9 cellular contexts compared by ENCODE assay signal in genomic region chr20:50346372-50347347, GRCh38.
DNase-seq lines count a peak whose midpoint lies in the region; ATAC-seq and TF ChIP-seq lines count a peak whose summit lies in the region.
"Had no signal": no experiment of that assay in that cellular context is flagged by ENCODE, and none has a peak within 500 bp of the region (broad histone marks: within the 10 kb centered on the region; RNA-seq: fewer than 3 reads in every experiment).

No MANE protein-coding gene starts in this region.

- no peak overlapping the region for H4K8ac ChIP-seq in neuronal stem cell (ENCODE audit: low read depth, low read length)

- H3K4me3 Mint-ChIP-seq in natural killer cell treated with Interleukin-12 subunit alpha and Interleukin-12 subunit beta and Interleukin-15 and Interleukin-18, amount 100 ng/mL, for 72 hours: peak overlapping the region; percentile 34
- no peak overlapping the region for H3K4me3 Mint-ChIP-seq in natural killer cell
- H3K4me3 Mint-ChIP-seq: activated B cell treated with CpG ODN at 0.5 μM for 24 hours had no signal

- no peak overlapping the region for H2AK5ac ChIP-seq in neuronal stem cell (ENCODE audit: low read depth, low read length)

- H3K9me3 Mint-ChIP-seq in natural killer cell treated with Interleukin-12 subunit alpha and Interleukin-12 subunit beta and Interleukin-15 and Interleukin-18, amount 100 ng/mL, for 72 hours: no peaks in the 10 kb centered on the region
- H3K9me3 Mint-ChIP-seq in natural killer cell: no peaks in the 10 kb centered on the region
- H3K9me3 Mint-ChIP-seq: activated B cell treated with CpG ODN at 0.5 μM for 24 hours had no signal

- H3K9me3 ChIP-seq in SJSA1 (replicated peaks): no peaks in the 10 kb centered on the region
- no peaks in the 10 kb centered on the region for H3K9me3 ChIP-seq in esophagus squamous epithelium
- no peaks in the 10 kb centered on the region for H3K9me3 ChIP-seq in neuronal stem cell (replicated peaks in 1 of 2; ENCODE audit: control insufficient read depth in 2 of 2, insufficient read depth in 1 of 2, low read depth in 1 of 2, low read length in 2 of 2)

- TF ChIP-seq POLR2A in esophagus squamous epithelium (IDR thresholded peaks at IDR 0.05): no peak

- peaks cover 69 to 73% of the 10 kb centered on the region in 2 donors for H3K4me1 Mint-ChIP-seq in natural killer cell treated with Interleukin-12 subunit alpha and Interleukin-12 subunit beta and Interleukin-15 and Interleukin-18, amount 100 ng/mL, for 72 hours (ENCODE audit: low read depth in 2 of 2)
- peaks cover 31 to 40% of the 10 kb centered on the region in 2 donors for H3K4me1 Mint-ChIP-seq in natural killer cell

- no peak overlapping the region for H3K14ac ChIP-seq in neuronal stem cell (ENCODE audit: low read length)

- H3K4me3 ChIP-seq in SJSA1: no peak overlapping the region
- peak overlapping the region in 2 of 4 donors; percentile 2 to 9 for H3K4me3 ChIP-seq in esophagus squamous epithelium
- peak overlapping the region in 1 of 2 donors; percentile 24 for H3K4me3 ChIP-seq in neuronal stem cell (ENCODE audit: low read length in 2 of 2)

- H3K27ac ChIP-seq in SJSA1 (no peak overlapping the region), esophagus squamous epithelium (peak overlapping the region; percentile 22 to 78 (median 77)), neuronal stem cell (replicated peaks; ENCODE audit: low read length) (no peak overlapping the region)

- H3K36me3 ChIP-seq in SJSA1 (no peaks in the 10 kb centered on the region), esophagus squamous epithelium (no peaks in the 10 kb centered on the region), neuronal stem cell (replicated peaks in 1 of 2; ENCODE audit: control insufficient read depth in 2 of 2, insufficient read depth in 2 of 2, low read length in 2 of 2) (no peaks in the 10 kb centered on the region)

- no peak overlapping the region for H3K4me2 ChIP-seq in neuronal stem cell (ENCODE audit: insufficient read depth, low read length, poor library complexity, severe bottlenecking)

- peaks cover 12 to 14% of the 10 kb centered on the region in 2 donors for H3K27me3 Mint-ChIP-seq in natural killer cell treated with Interleukin-12 subunit alpha and Interleukin-12 subunit beta and Interleukin-15 and Interleukin-18, amount 100 ng/mL, for 72 hours
- peaks cover 14 to 52% of the 10 kb centered on the region in 2 donors for H3K27me3 Mint-ChIP-seq in natural killer cell (ENCODE audit: low read depth in 2 of 2)

- H2BK12ac ChIP-seq in neuronal stem cell (ENCODE audit: low read length): no peak overlapping the region

- no peaks in the 10 kb centered on the region for H3K27me3 ChIP-seq in SJSA1 (replicated peaks)
- H3K27me3 ChIP-seq in esophagus squamous epithelium: no peaks in the 10 kb centered on the region
- peaks cover 0 to 5% (median 0%) of the 10 kb centered on the region in 3 experiments for H3K27me3 ChIP-seq in neuronal stem cell (ENCODE audit: control insufficient read depth in 3 of 3, insufficient read depth in 3 of 3, low read depth in 1 of 3, low read length in 3 of 3)

- intact Hi-C loops in natural killer cell (cut with micrococcal nuclease): no loop called here
- intact Hi-C loops in esophagus squamous epithelium (cut with DNase I): no loop called here

- no peak overlapping the region for H3K4ac ChIP-seq in neuronal stem cell (ENCODE audit: low read length)

- H2BK15ac ChIP-seq in neuronal stem cell (ENCODE audit: low read length): no peak overlapping the region

- H3K27ac Mint-ChIP-seq in natural killer cell treated with Interleukin-12 subunit alpha and Interleukin-12 subunit beta and Interleukin-15 and Interleukin-18, amount 100 ng/mL, for 72 hours: peak overlapping the region; percentile 84 to 91
- H3K27ac Mint-ChIP-seq in natural killer cell: no peak overlapping the region
- H3K27ac Mint-ChIP-seq: activated B cell treated with CpG ODN at 0.5 μM for 24 hours had no signal

- no peak overlapping the region for H3K23ac ChIP-seq in neuronal stem cell (ENCODE audit: low read depth, low read length, poor library complexity)

- no peak overlapping the region for H4K91ac ChIP-seq in neuronal stem cell (ENCODE audit: low read depth, low read length, poor library complexity)

- H3K4me1 ChIP-seq in SJSA1 (replicated peaks) (peaks cover 14% of the 10 kb centered on the region), esophagus squamous epithelium (peaks cover 9 to 45% (median 15%) of the 10 kb centered on the region in 3 donors), neuronal stem cell (ENCODE audit: control insufficient read depth in 2 of 2, insufficient read depth in 1 of 2, low read depth in 1 of 2, low read length in 2 of 2) (no peaks in the 10 kb centered on the region)

- no peak for DNase-seq in natural killer cell treated with Interleukin-12 subunit alpha and Interleukin-12 subunit beta and Interleukin-15 and Interleukin-18, amount 100 ng/mL, for 72 hours (ENCODE audit: low spot score)
- DNase-seq in natural killer cell: no peak
- peak; percentile 83 to 85 for DNase-seq in SJSA1 (ENCODE audit: low read depth in 1 of 2, low spot score in 2 of 2)
- DNase-seq in esophagus squamous epithelium (lab: John Stamatoyannopoulos, UW): no peak
- DNase-seq in neuronal stem cell (ENCODE audit: low spot score): no peak
- DNase-seq: activated B cell treated with CpG ODN at 0.5 μM for 24 hours had no signal

- TF ChIP-seq CTCF in natural killer cell (IDR thresholded peaks at IDR 0.05): no peak
- TF ChIP-seq CTCF in esophagus squamous epithelium (IDR thresholded peaks at IDR 0.05): no peak

- H3K9ac ChIP-seq in neuronal stem cell (ENCODE audit: low read depth, low read length, poor library complexity): no peak overlapping the region

- H2BK5ac ChIP-seq in neuronal stem cell (ENCODE audit: low read length): no peak overlapping the region

- H3K36me3 Mint-ChIP-seq in natural killer cell treated with Interleukin-12 subunit alpha and Interleukin-12 subunit beta and Interleukin-15 and Interleukin-18, amount 100 ng/mL, for 72 hours: peaks cover 6% of the 10 kb centered on the region
- no peaks in the 10 kb centered on the region for H3K36me3 Mint-ChIP-seq in natural killer cell

- H2AFZ ChIP-seq in neuronal stem cell (ENCODE audit: low read length): no peak overlapping the region

- WGBS in esophagus squamous epithelium, 2 donors: 29 to 43% methylated on average over 17 to 19 of the region's 26 CpGs
- WGBS in neuronal stem cell (ENCODE audit: extremely low coverage in 2 of 2, insufficient read length in 2 of 2, insufficient replicate concordance in 1 of 2), 2 donors: no CpG with 5 or more reads among the region's 26 CpGs

- peak overlapping the region; percentile 27 for H3K18ac ChIP-seq in neuronal stem cell (ENCODE audit: low read length)

- H2BK120ac ChIP-seq in neuronal stem cell (ENCODE audit: low read depth, low read length): no peak overlapping the region

- no peaks in the 10 kb centered on the region for H3K79me1 ChIP-seq in neuronal stem cell (ENCODE audit: low read depth, low read length)

- no peak for ATAC-seq in natural killer cell treated with Interleukin-12 subunit alpha and Interleukin-12 subunit beta and Interleukin-15 and Interleukin-18, amount 100 ng/mL, for 72 hours
- no peak for ATAC-seq in natural killer cell
- ATAC-seq in GM18867 (IDR thresholded peaks at IDR 0.05; ENCODE audit: unreplicated experiment): no peak
- ATAC-seq in GM21423 (IDR thresholded peaks at IDR 0.05; ENCODE audit: unreplicated experiment): no peak
- no peak for ATAC-seq in GM19351 (IDR thresholded peaks at IDR 0.05; ENCODE audit: unreplicated experiment)

Comparison
In these comparisons a context has a peak if more than half of its experiments do, and no peak if none do; other contexts are left out.
1. H3K27ac Mint-ChIP-seq: peak in natural killer cell treated with Interleukin-12 subunit alpha and Interleukin-12 subunit beta and Interleukin-15 and Interleukin-18, amount 100 ng/mL, for 72 hours (2 of 2); none in natural killer cell (0 of 2).
2. DNase-seq: peak in SJSA1 (2 of 2); none in natural killer cell treated with Interleukin-12 subunit alpha and Interleukin-12 subunit beta and Interleukin-15 and Interleukin-18, amount 100 ng/mL, for 72 hours (single experiment), natural killer cell (single experiment), esophagus squamous epithelium (single experiment) and neuronal stem cell (single experiment).
3. H3K27ac ChIP-seq: peak in esophagus squamous epithelium (4 of 4); none in SJSA1 (single experiment) and neuronal stem cell (single experiment).